Comparison of ENCODE assay signal across 1 cellular context in genomic region chr5:142960309-142960696, GRCh38.
A peak's percentile ranks its signal among the peaks of the same experiment; 100 is the strongest.
TF ChIP-seq lines count a peak whose summit lies in the region.

No MANE protein-coding gene starts in this region.

TF ChIP-seq in HCT116, 20 proteins besides CTCF, POLR2A, EP300 and RAD21 (continued from another document):
- no peak for TF ChIP-seq REST (IDR thresholded peaks at IDR 0.05; ENCODE audit: low read depth)
- no peak; the same call in 1 of the 2 replicates for TF ChIP-seq SRF (IDR thresholded peaks at IDR 0.05; ENCODE audit: low read depth)
- TF ChIP-seq ZBTB33 (IDR thresholded peaks at IDR 0.05; ENCODE audit: extremely low read depth, insufficient replicate concordance, low read length) = no peak
- TF ChIP-seq ELF1 (IDR thresholded peaks at IDR 0.05; ENCODE audit: borderline replicate concordance, low read depth) = no peak
- peak; percentile 93 for TF ChIP-seq JUND (IDR thresholded peaks at IDR 0.05)
- peak; percentile 80 for TF ChIP-seq SP1 (IDR thresholded peaks at IDR 0.05; ENCODE audit: low read depth)
- TF ChIP-seq FOSL1 (IDR thresholded peaks at IDR 0.05; ENCODE audit: low read depth) = peak; percentile 93
- no peak for TF ChIP-seq EZH2phosphoT487 (IDR thresholded peaks at IDR 0.05; ENCODE audit: borderline replicate concordance)
- TF ChIP-seq EGR1 (IDR thresholded peaks at IDR 0.05; ENCODE audit: low read depth) = no peak
